Comparison of ENCODE assay signal across 8 cellular contexts in the genomic region with DNA sequence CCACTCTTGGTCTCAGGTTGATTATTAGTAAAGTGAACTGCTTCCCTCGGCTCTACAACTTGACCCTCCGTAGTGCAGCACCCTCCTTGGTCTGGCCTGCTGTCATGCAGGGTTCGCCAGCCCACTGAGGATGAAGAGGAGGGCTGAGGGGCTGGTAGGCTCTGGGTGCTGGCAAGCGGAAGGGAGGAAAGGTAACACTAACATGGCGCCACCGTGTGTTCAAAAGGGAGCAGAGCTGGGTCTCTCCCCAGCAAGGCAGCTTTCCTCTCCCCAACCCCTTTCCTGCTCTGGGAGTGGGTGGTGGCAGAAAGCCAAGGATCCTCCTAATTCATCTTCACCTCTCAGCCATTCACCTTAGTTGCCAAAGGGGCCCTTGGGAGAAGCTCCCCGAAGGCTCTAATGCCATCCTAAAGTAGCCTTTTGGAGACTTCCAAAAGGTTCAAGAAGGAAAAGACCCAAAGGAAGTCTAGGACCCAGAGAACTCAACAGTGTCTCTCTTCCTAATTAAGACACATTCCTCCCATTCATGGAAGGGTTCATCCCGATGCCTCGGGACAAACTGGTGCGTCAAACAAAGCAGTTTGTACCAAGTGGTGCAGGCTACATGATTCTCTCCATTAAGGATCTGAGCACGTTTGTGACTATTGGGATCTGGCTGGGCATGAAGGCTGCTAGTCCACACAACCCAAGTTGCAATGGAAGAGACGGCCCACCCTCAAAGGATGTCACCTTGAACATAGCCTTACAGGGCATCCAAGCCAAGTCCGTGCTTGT.
DNase-seq lines count a peak whose midpoint lies in the region; ATAC-seq and TF ChIP-seq lines count a peak whose summit lies in the region.

No MANE protein-coding gene starts in this region.

- H3K36me3 ChIP-seq in SJCRH30 (no peaks in the 10 kb centered on the region), psoas muscle (ENCODE audit: insufficient read depth in 1 of 2, low read depth in 1 of 2) (peaks cover 0 to 20% of the 10 kb centered on the region in 2 donors)

- peak overlapping the region; percentile 46 for H3K4me3 Mint-ChIP-seq in glutamatergic neuron (ENCODE audit: unreplicated experiment)

- H3K4me3 ChIP-seq in SJCRH30 (no peak overlapping the region), psoas muscle (no peak overlapping the region)

- peaks cover 19% of the 10 kb centered on the region for H3K27me3 Mint-ChIP-seq in glutamatergic neuron (ENCODE audit: unreplicated experiment)

- no peaks in the 10 kb centered on the region for H3K36me3 Mint-ChIP-seq in glutamatergic neuron (ENCODE audit: unreplicated experiment)

- 32 to 47% (median 34%) methylated on average over 13 of the region's 13 CpGs for WGBS in psoas muscle, 3 donors

- ATAC-seq in psoas muscle, result peak; percentile 34 to 59 (median 44)
- ATAC-seq in GM19035 (IDR thresholded peaks at IDR 0.05; ENCODE audit: unreplicated experiment), result no peak

- DNase-seq in NK-92 treated with Interleukin-12 subunit alpha and Interleukin-12 subunit beta, amount 100 ng/mL, for 24 hours (lab: John Stamatoyannopoulos, UW), result peak; percentile 33
- no peak for DNase-seq in NK-92 (lab: John Stamatoyannopoulos, UW; ENCODE audit: unreplicated experiment)
- DNase-seq in M059J (ENCODE audit: low read depth), result peak; percentile 43
- DNase-seq in SJCRH30, result peak; percentile 65 to 81
- peak; percentile 66 for DNase-seq in activated naive CD4-positive, alpha-beta T cell treated with Interleukin-2 at 50 U/mL for 16 hours
- DNase-seq in glutamatergic neuron, result peak; percentile 77
- peak; percentile 61 to 82 for DNase-seq in psoas muscle

- peak; percentile 64 for TF ChIP-seq CTCF in glutamatergic neuron (IDR thresholded peaks at IDR 0.05; ENCODE audit: partially characterized antibody, unreplicated experiment)
- TF ChIP-seq CTCF in psoas muscle (IDR thresholded peaks at IDR 0.05), result peak; percentile 76

- peak overlapping the region; percentile 55 for H3K27ac Mint-ChIP-seq in glutamatergic neuron (ENCODE audit: unreplicated experiment)

- H3K4me1 Mint-ChIP-seq in glutamatergic neuron (ENCODE audit: low read depth, unreplicated experiment), result peaks cover 39% of the 10 kb centered on the region

- H3K9me3 Mint-ChIP-seq in glutamatergic neuron (ENCODE audit: unreplicated experiment), result peaks cover 23% of the 10 kb centered on the region

- H3K9me3 ChIP-seq in SJCRH30 (replicated peaks) (no peaks in the 10 kb centered on the region), psoas muscle (no peaks in the 10 kb centered on the region)

- intact Hi-C loops in psoas muscle (cut with DNase I), result loop anchor here (2.0 to 5.0 kb wide), 2 partner anchors 174 to 175 kb away; no protein-coding TSS in a partner anchor

- H3K4me1 ChIP-seq in SJCRH30, result peaks cover 41% of the 10 kb centered on the region
- peaks cover 45% of the 10 kb centered on the region for H3K4me1 ChIP-seq in psoas muscle

- H3K27me3 ChIP-seq in SJCRH30 (no peaks in the 10 kb centered on the region), psoas muscle (ENCODE audit: insufficient read depth in 3 of 3, low read length in 2 of 3) (no peaks in the 10 kb centered on the region)

- H3K27ac ChIP-seq in SJCRH30, result no peak overlapping the region
- H3K27ac ChIP-seq in psoas muscle, result peak overlapping the region; percentile 98
